2 cellular contexts compared by ENCODE assay signal in the genomic region with DNA sequence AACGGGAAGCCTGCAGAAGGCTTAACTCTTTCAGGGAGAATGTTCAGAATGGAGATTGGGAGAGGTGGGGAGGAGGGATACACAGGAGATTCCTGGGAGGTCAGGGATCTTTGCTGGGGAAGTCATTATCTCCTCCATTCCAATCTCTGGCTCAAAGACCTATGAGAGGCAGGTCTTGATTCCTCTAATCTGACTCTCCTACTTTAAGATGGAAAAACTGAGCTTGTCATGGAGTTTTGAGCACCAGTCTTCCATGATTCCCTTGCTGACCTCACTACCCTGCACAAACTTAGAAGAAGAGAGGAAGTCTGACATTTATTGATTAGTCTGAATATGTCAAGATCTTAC.
A peak's percentile ranks its signal among the peaks of the same experiment; 100 is the strongest.
TF ChIP-seq lines count a peak whose summit lies in the region.

No MANE protein-coding gene starts in this region.

TF ChIP-seq in HCT116, 20 proteins besides CTCF, POLR2A, EP300 and RAD21:
- no peak for TF ChIP-seq FOSL1 (IDR thresholded peaks at IDR 0.05; ENCODE audit: low read depth)
- TF ChIP-seq JUND (IDR thresholded peaks at IDR 0.05) = no peak
- TF ChIP-seq POLR2AphosphoS5 (IDR thresholded peaks at IDR 0.05; ENCODE audit: low read depth, low read length) = no peak
- no peak for TF ChIP-seq EGR1 (IDR thresholded peaks at IDR 0.05; ENCODE audit: low read depth)
- TF ChIP-seq, protein P1, sequence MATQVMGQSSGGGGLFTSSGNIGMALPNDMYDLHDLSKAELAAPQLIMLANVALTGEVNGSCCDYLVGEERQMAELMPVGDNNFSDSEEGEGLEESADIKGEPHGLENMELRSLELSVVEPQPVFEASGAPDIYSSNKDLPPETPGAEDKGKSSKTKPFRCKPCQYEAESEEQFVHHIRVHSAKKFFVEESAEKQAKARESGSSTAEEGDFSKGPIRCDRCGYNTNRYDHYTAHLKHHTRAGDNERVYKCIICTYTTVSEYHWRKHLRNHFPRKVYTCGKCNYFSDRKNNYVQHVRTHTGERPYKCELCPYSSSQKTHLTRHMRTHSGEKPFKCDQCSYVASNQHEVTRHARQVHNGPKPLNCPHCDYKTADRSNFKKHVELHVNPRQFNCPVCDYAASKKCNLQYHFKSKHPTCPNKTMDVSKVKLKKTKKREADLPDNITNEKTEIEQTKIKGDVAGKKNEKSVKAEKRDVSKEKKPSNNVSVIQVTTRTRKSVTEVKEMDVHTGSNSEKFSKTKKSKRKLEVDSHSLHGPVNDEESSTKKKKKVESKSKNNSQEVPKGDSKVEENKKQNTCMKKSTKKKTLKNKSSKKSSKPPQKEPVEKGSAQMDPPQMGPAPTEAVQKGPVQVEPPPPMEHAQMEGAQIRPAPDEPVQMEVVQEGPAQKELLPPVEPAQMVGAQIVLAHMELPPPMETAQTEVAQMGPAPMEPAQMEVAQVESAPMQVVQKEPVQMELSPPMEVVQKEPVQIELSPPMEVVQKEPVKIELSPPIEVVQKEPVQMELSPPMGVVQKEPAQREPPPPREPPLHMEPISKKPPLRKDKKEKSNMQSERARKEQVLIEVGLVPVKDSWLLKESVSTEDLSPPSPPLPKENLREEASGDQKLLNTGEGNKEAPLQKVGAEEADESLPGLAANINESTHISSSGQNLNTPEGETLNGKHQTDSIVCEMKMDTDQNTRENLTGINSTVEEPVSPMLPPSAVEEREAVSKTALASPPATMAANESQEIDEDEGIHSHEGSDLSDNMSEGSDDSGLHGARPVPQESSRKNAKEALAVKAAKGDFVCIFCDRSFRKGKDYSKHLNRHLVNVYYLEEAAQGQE (IDR thresholded peaks at IDR 0.05; ENCODE audit: low read depth) = no peak
- TF ChIP-seq YY1 (IDR thresholded peaks at IDR 0.05; ENCODE audit: extremely low read depth, insufficient replicate concordance, low read depth, low read length) = no peak
- no peak for TF ChIP-seq ZFX (IDR thresholded peaks at IDR 0.05)
- no peak for TF ChIP-seq ZNF274 (IDR thresholded peaks at IDR 0.05; ENCODE audit: low read depth, low read length)
- TF ChIP-seq ATF3 (IDR thresholded peaks at IDR 0.05) = no peak
- no peak for TF ChIP-seq SP1 (IDR thresholded peaks at IDR 0.05; ENCODE audit: low read depth)
- TF ChIP-seq CBX3 (IDR thresholded peaks at IDR 0.05; ENCODE audit: low read depth) = no peak
- TF ChIP-seq EZH2 (IDR thresholded peaks at IDR 0.05) = no peak
- no peak for TF ChIP-seq ZBTB33 (IDR thresholded peaks at IDR 0.05; ENCODE audit: extremely low read depth, insufficient replicate concordance, low read length)
- TF ChIP-seq SIN3A (IDR thresholded peaks at IDR 0.05; ENCODE audit: low read depth) = no peak
TF ChIP-seq in HCT116: peak in this region for 0.

TF ChIP-seq in K562, 482 proteins besides CTCF, POLR2A, EP300 and RAD21:
- TF ChIP-seq ZNF551 (CRISPR knock-in tag; IDR thresholded peaks at IDR 0.05) (no peak), VEZF1 (CRISPR knock-in tag; IDR thresholded peaks at IDR 0.05) (no peak), ZNF140 (CRISPR knock-in tag; IDR thresholded peaks at IDR 0.05) (no peak), KDM1A (IDR thresholded peaks at IDR 0.05) (peak; percentile 75 to 86), RCOR1 (IDR thresholded peaks at IDR 0.05; ENCODE audit: borderline replicate concordance in 1 of 2, low read depth in 2 of 2, low read length in 2 of 2) (peak in 1 of 2 experiments; percentile 38; a peak in 1 of 4 replicates), ARID2 (IDR thresholded peaks at IDR 0.05) (no peak), FOXK1 (CRISPR knock-in tag; IDR thresholded peaks at IDR 0.05; ENCODE audit: borderline replicate concordance) (no peak)
- TF ChIP-seq, protein P2, sequence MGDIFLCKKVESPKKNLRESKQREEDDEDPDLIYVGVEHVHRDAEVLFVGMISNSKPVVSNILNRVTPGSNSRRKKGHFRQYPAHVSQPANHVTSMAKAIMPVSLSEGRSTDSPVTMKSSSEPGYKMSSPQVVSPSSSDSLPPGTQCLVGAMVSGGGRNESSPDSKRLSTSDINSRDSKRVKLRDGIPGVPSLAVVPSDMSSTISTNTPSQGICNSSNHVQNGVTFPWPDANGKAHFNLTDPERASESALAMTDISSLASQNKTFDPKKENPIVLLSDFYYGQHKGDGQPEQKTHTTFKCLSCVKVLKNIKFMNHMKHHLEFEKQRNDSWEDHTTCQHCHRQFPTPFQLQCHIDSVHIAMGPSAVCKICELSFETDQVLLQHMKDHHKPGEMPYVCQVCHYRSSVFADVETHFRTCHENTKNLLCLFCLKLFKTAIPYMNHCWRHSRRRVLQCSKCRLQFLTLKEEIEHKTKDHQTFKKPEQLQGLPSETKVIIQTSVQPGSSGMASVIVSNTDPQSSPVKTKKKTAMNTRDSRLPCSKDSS (IDR thresholded peaks at IDR 0.05; ENCODE audit: low read depth, partially characterized antibody) = no peak
